ENCODE assay signal across 6 cellular contexts in genomic region chr14:66315098-66315497, GRCh38.
"Had no signal": no experiment of that assay in that cellular context is flagged by ENCODE, and none has a peak within 500 bp of the region (broad histone marks: within the 10 kb centered on the region; RNA-seq: fewer than 3 reads in every experiment).

No MANE protein-coding gene starts in this region.

- H3K4me3 ChIP-seq: GM23248, HAP-1, K562 had no signal

- H3K9ac ChIP-seq: GM23248 had no signal

- H3K27ac ChIP-seq: GM23248, HL-60 had no signal

- DNase-seq: GM23248, IMR-90, KG1 had no signal

- H3K4me1 ChIP-seq: HAP-1 had no signal

- FAIRE-seq: K562 had no signal

- H3K9me3 ChIP-seq: HAP-1 had no signal

- ATAC-seq: K562 had no signal

- H3K36me3 ChIP-seq: HAP-1 had no signal

- H2AFZ ChIP-seq: GM23248 had no signal
